Comparison of ENCODE assay signal across 38 cellular contexts in genomic region chr2:232520489-232520888, GRCh38. TPM values are rescaled to one million over a fixed set of nuclear protein-coding genes. Genes with fewer than 3 reads are reported as not detected.
"Had no signal": no experiment of that assay in that cellular context is flagged by ENCODE, and none has a peak within 500 bp of the region (broad histone marks: within the 10 kb centered on the region; RNA-seq: fewer than 3 reads in every experiment).

No MANE protein-coding gene starts in this region.

- DNase-seq: activated CD4-positive, alpha-beta memory T cell treated with anti-CD3 and anti-CD28 coated beads for 36 hours; activated CD4-positive, alpha-beta T cell treated with anti-CD3 and anti-CD28 coated beads, Interleukin-2, amount 10 ng/mL, durations not matched to agents 24 days and 14 days; activated CD4-positive, CD25-positive, alpha-beta regulatory T cell treated with anti-CD3 and anti-CD28 coated beads, Interleukin-2, amount 50 U/mL, for 72 hours; activated CD8-positive, alpha-beta memory T cell treated with anti-CD3 and anti-CD28 coated beads, Interleukin-2, amount 50 U/mL, for 4 hours; activated effector memory CD4-positive, alpha-beta T cell treated with anti-CD3 and anti-CD28 coated beads, Interleukin-2, amount 50 U/mL, for 16 hours; activated naive CD4-positive, alpha-beta T cell treated with anti-CD3 and anti-CD28 coated beads for 36 hours; activated naive CD8-positive, alpha-beta T cell treated with anti-CD3 and anti-CD28 coated beads for 36 hours; activated T-cell treated with anti-CD3 and anti-CD28 coated beads, Interleukin-2, amount 50 U/mL, for 1 hour; adrenal gland; brain microvascular endothelial cell; cortex of kidney; effector memory CD8-positive, alpha-beta T cell; head of caudate nucleus; hippocampal formation; kidney; left colon; mammary epithelial cell; posterior cingulate gyrus; spleen; stimulated activated naive CD4-positive, alpha-beta T cell; T-helper 2 cell; tibial artery; upper lobe of right lung had no signal

- H3K36me3 Mint-ChIP-seq: activated CD4-positive, alpha-beta memory T cell treated with anti-CD3 and anti-CD28 coated beads for 36 hours; activated naive CD8-positive, alpha-beta T cell treated with anti-CD3 and anti-CD28 coated beads for 36 hours had no signal

- H3K27ac Mint-ChIP-seq: activated CD4-positive, alpha-beta memory T cell treated with anti-CD3 and anti-CD28 coated beads for 36 hours; activated CD4-positive, alpha-beta T cell treated with anti-CD3 and anti-CD28 coated beads, Interleukin-2, amount 10 ng/mL, durations not matched to agents 24 days and 14 days; activated naive CD4-positive, alpha-beta T cell treated with anti-CD3 and anti-CD28 coated beads for 36 hours; activated naive CD8-positive, alpha-beta T cell treated with anti-CD3 and anti-CD28 coated beads for 36 hours; activated T-helper 1 cell treated with anti-CD3 and anti-CD28 coated beads, Interleukin-12 subunit alpha, Interleukin-12 subunit beta, Interleukin-2, Interleukin-4 antibody, amounts not matched to agents 30 ng/mL and 10 ng/mL and 1 ng/mL, durations not matched to agents 14 hours and 24 hours and 36 hours had no signal

- H3K4me3 Mint-ChIP-seq: activated CD4-positive, alpha-beta memory T cell treated with anti-CD3 and anti-CD28 coated beads for 36 hours; activated CD4-positive, alpha-beta T cell treated with anti-CD3 and anti-CD28 coated beads, Interleukin-2, amount 10 ng/mL, durations not matched to agents 24 days and 14 days; activated naive CD4-positive, alpha-beta T cell treated with anti-CD3 and anti-CD28 coated beads for 36 hours; activated naive CD8-positive, alpha-beta T cell treated with anti-CD3 and anti-CD28 coated beads for 36 hours; activated T-helper 1 cell treated with anti-CD3 and anti-CD28 coated beads, Interleukin-12 subunit alpha, Interleukin-12 subunit beta, Interleukin-2, Interleukin-4 antibody, amounts not matched to agents 30 ng/mL and 10 ng/mL and 1 ng/mL, durations not matched to agents 14 hours and 24 hours and 36 hours; effector memory CD8-positive, alpha-beta T cell had no signal

- H3K9me3 Mint-ChIP-seq: activated CD4-positive, alpha-beta memory T cell treated with anti-CD3 and anti-CD28 coated beads for 36 hours; activated CD4-positive, alpha-beta T cell treated with anti-CD3 and anti-CD28 coated beads, Interleukin-2, amount 10 ng/mL, durations not matched to agents 24 days and 14 days; activated naive CD4-positive, alpha-beta T cell treated with anti-CD3 and anti-CD28 coated beads for 36 hours; activated naive CD8-positive, alpha-beta T cell treated with anti-CD3 and anti-CD28 coated beads for 36 hours; activated T-helper 1 cell treated with anti-CD3 and anti-CD28 coated beads, Interleukin-12 subunit alpha, Interleukin-12 subunit beta, Interleukin-2, Interleukin-4 antibody, amounts not matched to agents 30 ng/mL and 10 ng/mL and 1 ng/mL, durations not matched to agents 14 hours and 24 hours and 36 hours; effector memory CD8-positive, alpha-beta T cell had no signal

- ATAC-seq: effector memory CD8-positive, alpha-beta T cell; gastroesophageal sphincter; left colon; right cardiac atrium; upper lobe of right lung had no signal

RNA-seq across cellular contexts. Expression of gene PRSS56, which starts 0.3 kb away (rescaled TPM):
- total RNA-seq: activated CD4-positive, alpha-beta memory T cell treated with anti-CD3 and anti-CD28 coated beads for 36 hours; activated CD4-positive, alpha-beta T cell treated with anti-CD3 and anti-CD28 coated beads, Interleukin-2, amount 10 ng/mL, durations not matched to agents 24 days and 14 days; activated CD8-positive, alpha-beta memory T cell treated with anti-CD3 and anti-CD28 coated beads for 36 hours; activated naive CD4-positive, alpha-beta T cell treated with anti-CD3 and anti-CD28 coated beads for 36 hours; activated naive CD8-positive, alpha-beta T cell treated with anti-CD3 and anti-CD28 coated beads for 36 hours; activated T-helper 1 cell treated with anti-CD3 and anti-CD28 coated beads, Interleukin-12 subunit alpha, Interleukin-12 subunit beta, Interleukin-2, Interleukin-4 antibody, amounts not matched to agents 30 ng/mL and 10 ng/mL and 1 ng/mL, durations not matched to agents 14 hours and 24 hours and 36 hours; ascending aorta; cardiac septum; chondrocyte; endothelial cell of umbilical vein; fibroblast of lung; fibroblast of villous mesenchyme; gastroesophageal sphincter; kidney; left colon; liver; mammary epithelial cell; mucosa of gallbladder; osteoblast; suprapubic skin; upper lobe of right lung had no signal
- polyA plus RNA-seq: endothelial cell of umbilical vein, esophagus, fibroblast of lung, mammary epithelial cell had no signal

RNA-seq across cellular contexts. Expression of gene CHRND, which starts 5.5 kb away (rescaled TPM):
- total RNA-seq: activated CD4-positive, alpha-beta memory T cell treated with anti-CD3 and anti-CD28 coated beads for 36 hours; activated CD4-positive, alpha-beta T cell treated with anti-CD3 and anti-CD28 coated beads, Interleukin-2, amount 10 ng/mL, durations not matched to agents 24 days and 14 days; activated CD8-positive, alpha-beta memory T cell treated with anti-CD3 and anti-CD28 coated beads for 36 hours; activated naive CD4-positive, alpha-beta T cell treated with anti-CD3 and anti-CD28 coated beads for 36 hours; activated naive CD8-positive, alpha-beta T cell treated with anti-CD3 and anti-CD28 coated beads for 36 hours; activated T-helper 1 cell treated with anti-CD3 and anti-CD28 coated beads, Interleukin-12 subunit alpha, Interleukin-12 subunit beta, Interleukin-2, Interleukin-4 antibody, amounts not matched to agents 30 ng/mL and 10 ng/mL and 1 ng/mL, durations not matched to agents 14 hours and 24 hours and 36 hours; ascending aorta; chondrocyte; endothelial cell of umbilical vein; fibroblast of lung; fibroblast of villous mesenchyme; gastroesophageal sphincter; kidney; left colon; liver; mammary epithelial cell; mucosa of gallbladder; osteoblast; suprapubic skin; upper lobe of right lung had no signal
- polyA plus RNA-seq: endothelial cell of umbilical vein, esophagus, fibroblast of lung, liver, mammary epithelial cell, spleen had no signal

RNA-seq across cellular contexts. Expression of gene CHRNG, which starts 19.0 kb away (rescaled TPM):
- total RNA-seq: activated CD4-positive, alpha-beta memory T cell treated with anti-CD3 and anti-CD28 coated beads for 36 hours; activated CD4-positive, alpha-beta T cell treated with anti-CD3 and anti-CD28 coated beads, Interleukin-2, amount 10 ng/mL, durations not matched to agents 24 days and 14 days; activated CD8-positive, alpha-beta memory T cell treated with anti-CD3 and anti-CD28 coated beads for 36 hours; activated naive CD4-positive, alpha-beta T cell treated with anti-CD3 and anti-CD28 coated beads for 36 hours; activated naive CD8-positive, alpha-beta T cell treated with anti-CD3 and anti-CD28 coated beads for 36 hours; activated T-helper 1 cell treated with anti-CD3 and anti-CD28 coated beads, Interleukin-12 subunit alpha, Interleukin-12 subunit beta, Interleukin-2, Interleukin-4 antibody, amounts not matched to agents 30 ng/mL and 10 ng/mL and 1 ng/mL, durations not matched to agents 14 hours and 24 hours and 36 hours; adrenal gland; ascending aorta; cardiac septum; chondrocyte; endothelial cell of umbilical vein; fibroblast of lung; fibroblast of villous mesenchyme; gastroesophageal sphincter; kidney; left colon; liver; mammary epithelial cell; mucosa of gallbladder; osteoblast; right cardiac atrium; spleen; suprapubic skin; upper lobe of right lung had no signal
- polyA plus RNA-seq: endothelial cell of umbilical vein, esophagus, fibroblast of lung, liver, mammary epithelial cell, right cardiac atrium had no signal
